Comparison of ENCODE assay signal across 16 cellular contexts in the genomic region with DNA sequence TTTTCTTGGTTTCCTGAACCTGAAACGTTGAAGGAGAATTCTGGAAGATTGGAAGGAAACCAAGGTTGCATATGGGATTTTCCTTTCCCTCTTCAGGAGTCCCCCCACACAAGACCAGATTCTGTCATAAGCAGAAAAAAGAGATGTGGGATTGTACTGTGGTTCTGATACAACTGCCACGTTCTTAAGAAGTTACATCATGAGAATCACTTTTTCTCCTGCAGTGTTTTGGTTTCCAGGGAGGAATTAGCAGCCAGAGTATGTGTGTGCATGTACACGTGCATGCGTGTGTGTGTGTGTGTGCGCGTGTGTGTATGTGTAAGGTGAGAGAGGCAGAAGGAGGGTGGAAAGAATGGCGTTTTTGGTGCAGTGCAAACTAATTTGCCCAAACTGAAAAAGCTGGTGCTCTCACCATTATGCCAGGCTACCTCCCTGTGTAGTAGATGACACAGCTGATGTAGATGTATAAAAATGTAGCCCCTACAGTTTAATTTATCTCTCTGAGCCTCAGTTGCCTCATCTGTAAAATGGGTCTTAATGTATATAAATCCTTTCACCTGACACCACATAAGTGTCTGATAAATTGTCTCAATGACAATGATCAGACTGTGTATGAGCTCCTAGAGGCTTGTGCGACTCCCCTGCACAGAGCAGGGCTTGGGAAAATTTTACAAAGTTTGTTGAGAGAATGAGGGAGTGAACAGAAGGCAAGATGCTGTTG. TPM values are rescaled to one million over a fixed set of nuclear protein-coding genes. Genes with fewer than 3 reads are reported as not detected.
DNase-seq lines count a peak whose midpoint lies in the region; FAIRE-seq and TF ChIP-seq lines count a peak whose summit lies in the region.
"Had no signal": no experiment of that assay in that cellular context is flagged by ENCODE, and none has a peak within 500 bp of the region (broad histone marks: within the 10 kb centered on the region; RNA-seq: fewer than 3 reads in every experiment).

No MANE protein-coding gene starts in this region.

- no peak overlapping the region for H3K27ac Mint-ChIP-seq in astrocyte (ENCODE audit: unreplicated experiment)
- H3K27ac Mint-ChIP-seq: activated T-helper 2 cell treated with anti-CD3 and anti-CD28 coated beads, Interferon-gamma antibody, Interleukin-2, Interleukin-4, amounts not matched to agents 10 μg/mL and 5 μg/mL and 100 μg/mL, durations not matched to agents 14 hours and 24 hours and 36 hours; B cell had no signal

- POLR2A ChIA-PET in BJ (lab: Charles Lee), result no interaction called here

- CTCF ChIA-PET in BJ (lab: Yijun Ruan, JAX), result interaction anchor here (0.9 to 2.5 kb wide), 4 partner anchors 11 to 248 kb away, joined by 3 to 8 read pairs (median 4); no protein-coding TSS in a partner anchor

- no peak overlapping the region for H2AFZ ChIP-seq in astrocyte (ENCODE audit: low read depth, low read length)

- H3K4me3 ChIP-seq in BJ (ENCODE audit: low read depth, low read length), result no peak overlapping the region
- H3K4me3 ChIP-seq in astrocyte (ENCODE audit: insufficient read depth, low read depth, low read length), result no peak overlapping the region
- H3K4me3 ChIP-seq in fibroblast of villous mesenchyme (ENCODE audit: low read depth, low read length), result no peak overlapping the region
- no peak overlapping the region for H3K4me3 ChIP-seq in skeletal muscle cell (ENCODE audit: low read depth, low read length)
- H3K4me3 ChIP-seq in suprapubic skin, result no peak overlapping the region
- no peak overlapping the region for H3K4me3 ChIP-seq in tibial nerve
- H3K4me3 ChIP-seq: ovary, smooth muscle cell had no signal

- no peaks in the 10 kb centered on the region for H3K36me3 Mint-ChIP-seq in astrocyte (ENCODE audit: low read depth, unreplicated experiment)

- no peak for FAIRE-seq in astrocyte (lab: Jason Lieb, UNC)
- FAIRE-seq: HTR-8/SVneo had no signal

- no peak overlapping the region for H3K4me2 ChIP-seq in astrocyte (ENCODE audit: low read length)
- H3K4me2 ChIP-seq: SK-N-SH, smooth muscle cell had no signal

- peaks cover 2% of the 10 kb centered on the region for H3K9me3 Mint-ChIP-seq in astrocyte (ENCODE audit: unreplicated experiment)
- H3K9me3 Mint-ChIP-seq: activated T-helper 2 cell treated with anti-CD3 and anti-CD28 coated beads, Interferon-gamma antibody, Interleukin-2, Interleukin-4, amounts not matched to agents 10 μg/mL and 5 μg/mL and 100 μg/mL, durations not matched to agents 14 hours and 24 hours and 36 hours had no signal

- H3K36me3 ChIP-seq in BJ (ENCODE audit: control insufficient read depth, insufficient read depth, low read length) (no peaks in the 10 kb centered on the region), astrocyte (ENCODE audit: insufficient read depth, low read length) (no peaks in the 10 kb centered on the region), suprapubic skin (no peaks in the 10 kb centered on the region), tibial nerve (no peaks in the 10 kb centered on the region)
- H3K36me3 ChIP-seq: ovary had no signal

- peaks cover 17% of the 10 kb centered on the region for H3K27me3 Mint-ChIP-seq in astrocyte (ENCODE audit: low read depth, unreplicated experiment)
- H3K27me3 Mint-ChIP-seq: B cell had no signal

- H3K9me3 ChIP-seq in astrocyte (ENCODE audit: insufficient read depth, low read depth, low read length) (no peaks in the 10 kb centered on the region), suprapubic skin (no peaks in the 10 kb centered on the region), tibial nerve (no peaks in the 10 kb centered on the region)
- H3K9me3 ChIP-seq: ovary, SK-N-SH had no signal

- H3K27ac ChIP-seq in astrocyte (ENCODE audit: low read depth, low read length), result no peak overlapping the region
- no peak overlapping the region for H3K27ac ChIP-seq in suprapubic skin
- H3K27ac ChIP-seq in tibial nerve, result no peak overlapping the region

- peaks cover 8% of the 10 kb centered on the region for H3K4me1 Mint-ChIP-seq in astrocyte (ENCODE audit: low read depth, unreplicated experiment)
- H3K4me1 Mint-ChIP-seq: B cell had no signal

- H3K79me2 ChIP-seq in astrocyte (ENCODE audit: insufficient read depth, low read length), result no peaks in the 10 kb centered on the region

- no peak overlapping the region for H3K9ac ChIP-seq in astrocyte (ENCODE audit: low read length)
- H3K9ac ChIP-seq: SK-N-SH had no signal

- TF ChIP-seq EP300 in suprapubic skin (IDR thresholded peaks at IDR 0.05) (no peak), tibial nerve (IDR thresholded peaks at IDR 0.05) (no peak)

- H3K27me3 ChIP-seq in BJ (ENCODE audit: control insufficient read depth, insufficient read depth, low read length), result no peaks in the 10 kb centered on the region
- no peaks in the 10 kb centered on the region for H3K27me3 ChIP-seq in astrocyte (ENCODE audit: insufficient read depth, low read length)
- no peaks in the 10 kb centered on the region for H3K27me3 ChIP-seq in suprapubic skin
- no peaks in the 10 kb centered on the region for H3K27me3 ChIP-seq in tibial nerve
- H3K27me3 ChIP-seq: ovary had no signal

- H3K4me1 ChIP-seq in astrocyte (ENCODE audit: insufficient read depth, low read length) (peaks cover 12% of the 10 kb centered on the region), suprapubic skin (peaks cover 11% of the 10 kb centered on the region), tibial nerve (no peaks in the 10 kb centered on the region)

- no peaks in the 10 kb centered on the region for H4K20me1 ChIP-seq in astrocyte (ENCODE audit: insufficient read depth, low read length)

- 74% methylated on average over 8 of the region's 8 CpGs for WGBS in suprapubic skin
- 62 to 66% methylated on average over 8 of the region's 8 CpGs for WGBS in tibial nerve, 2 donors

- TF ChIP-seq POLR2A in suprapubic skin (IDR thresholded peaks at IDR 0.05) (no peak), tibial nerve (IDR thresholded peaks at IDR 0.05) (no peak)

- H3K4me3 Mint-ChIP-seq in astrocyte (ENCODE audit: unreplicated experiment), result no peak overlapping the region
- H3K4me3 Mint-ChIP-seq: B cell had no signal

- DNase-seq in BJ (ENCODE audit: low read depth) (peak; percentile 21), astrocyte (ENCODE audit: low read depth) (peak; percentile 62), fibroblast of villous mesenchyme (ENCODE audit: low read depth) (peak; percentile 35), skeletal muscle cell (ENCODE audit: low read depth) (peak; percentile 56), suprapubic skin (ENCODE audit: low spot score in 2 of 2) (no peak), DMS53 treated with DMSO at 0.1 percent for 48 hours (lab: John Stamatoyannopoulos, UW; ENCODE audit: unreplicated experiment) (no peak), tibial nerve (ENCODE audit: low spot score in 2 of 2) (no peak)
- DNase-seq: COR-L47; GOT3; ovary; SK-N-SH; stimulated activated CD4-positive, alpha-beta T cell treated with anti-CD3 and anti-CD28 coated beads, Interleukin-4, amount 100 ng/mL, for 1 hour had no signal

- TF ChIP-seq CTCF in BJ (IDR thresholded peaks at IDR 0.05; ENCODE audit: insufficient read depth, low read depth, low read length), result no peak
- no peak for TF ChIP-seq CTCF in astrocyte (IDR thresholded peaks at IDR 0.05; ENCODE audit: insufficient read depth, low read depth, low read length)
- TF ChIP-seq CTCF in fibroblast of villous mesenchyme (IDR thresholded peaks at IDR 0.05; ENCODE audit: insufficient read depth, low read depth, low read length), result no peak
- TF ChIP-seq CTCF in suprapubic skin (IDR thresholded peaks at IDR 0.05), result no peak
- TF ChIP-seq CTCF in tibial nerve (IDR thresholded peaks at IDR 0.05), result no peak

RNA-seq across cellular contexts. Expression of a gene that starts 38.7 kb away (rescaled TPM):
- 1.6 and 1.7 TPM in 2 replicates for polyA plus RNA-seq in BJ (2011; rRNA removed)
- polyA minus RNA-seq in BJ (2011; rRNA and poly(A)+ RNA removed), result 2.9 and 3.6 TPM in 2 replicates
- total RNA-seq in astrocyte (1.7 and 2.8 TPM in 2 replicates), fibroblast of villous mesenchyme (1.6 and 2.6 TPM in 2 replicates), suprapubic skin (10 to 100 TPM; 14.8 to 86.7 (median 21.4) TPM), tibial nerve (1 to 10 TPM; 3.3 to 9.8 (median 6.7) TPM)

Comparison
In these comparisons a context has a peak if more than half of its experiments do, and no peak if none do; other contexts are left out.
1. DNase-seq: peak in BJ (single experiment), astrocyte (single experiment), fibroblast of villous mesenchyme (single experiment) and skeletal muscle cell (single experiment); none in suprapubic skin (0 of 2), DMS53 treated with DMSO at 0.1 percent for 48 hours (single experiment) and tibial nerve (0 of 2).